Comparison of ENCODE assay signal across 27 cellular contexts in genomic region chr6:34018961-34019606, GRCh38.
"Had no signal": no experiment of that assay in that cellular context is flagged by ENCODE, and none has a peak within 500 bp of the region (broad histone marks: within the 10 kb centered on the region; RNA-seq: fewer than 3 reads in every experiment).

No MANE protein-coding gene starts in this region.

- H3K27ac ChIP-seq: coronary artery, esophagus muscularis mucosa, foreskin keratinocyte, gastroesophageal sphincter, heart right ventricle, neutrophil, parathyroid adenoma, right lobe of liver, suprapubic skin had no signal

- H3K4me1 ChIP-seq: esophagus muscularis mucosa, foreskin keratinocyte, gastroesophageal sphincter, heart right ventricle, parathyroid adenoma, right lobe of liver, suprapubic skin had no signal

- ATAC-seq: foreskin keratinocyte; gastroesophageal sphincter; heart right ventricle; left ventricle myocardium superior; natural killer cell; right lobe of liver; stimulated activated naive CD8-positive, alpha-beta T cell treated with anti-CD3 and anti-CD28 coated beads, Interleukin-15, amount 100 ng/mL, for 72 hours had no signal

- H3K27me3 Mint-ChIP-seq: stimulated activated naive CD8-positive, alpha-beta T cell treated with anti-CD3 and anti-CD28 coated beads, Interleukin-15, amount 100 ng/mL, for 72 hours had no signal

- DNase-seq: dermis blood vessel endothelial cell; effector memory CD4-positive, alpha-beta T cell; foreskin keratinocyte; heart right ventricle; hippocampal formation; left ventricle myocardium superior; natural killer cell; right lobe of liver; small intestine; stimulated activated CD4-positive, alpha-beta T cell treated with anti-CD3 and anti-CD28 coated beads, Interleukin-12 subunit alpha, Interleukin-12 subunit beta, amount 100 ng/mL, for 4 hours; stimulated activated CD4-positive, alpha-beta T cell treated with anti-CD3 and anti-CD28 coated beads, Interleukin-1b, Interleukin-23, amount 100 ng/mL, for 48 hours; stimulated activated CD4-positive, alpha-beta T cell treated with anti-CD3 and anti-CD28 coated beads, Interleukin-4, amount 100 ng/mL, for 1 hour; stimulated activated CD8-positive, alpha-beta memory T cell treated with anti-CD3 and anti-CD28 coated beads, Interleukin-4, amount 100 ng/mL, for 48 hours; stimulated activated naive CD4-positive, alpha-beta T cell; stimulated activated naive CD8-positive, alpha-beta T cell treated with anti-CD3 and anti-CD28 coated beads, Interleukin-15, amount 100 ng/mL, for 72 hours; trophoblast cell had no signal

- H3K4me3 ChIP-seq: coronary artery, esophagus muscularis mucosa, gastroesophageal sphincter, heart right ventricle, lung, right lobe of liver, suprapubic skin had no signal

- H3K9ac ChIP-seq: parathyroid adenoma had no signal

- H3K36me3 ChIP-seq: esophagus muscularis mucosa, gastroesophageal sphincter, heart right ventricle, neutrophil, right lobe of liver, suprapubic skin had no signal

- H3K27ac Mint-ChIP-seq: memory B cell; natural killer cell; progenitor cell of endocrine pancreas; stimulated activated naive CD8-positive, alpha-beta T cell treated with anti-CD3 and anti-CD28 coated beads, Interleukin-15, amount 100 ng/mL, for 72 hours had no signal

- H3K4me1 Mint-ChIP-seq: memory B cell; natural killer cell; stimulated activated naive CD8-positive, alpha-beta T cell treated with anti-CD3 and anti-CD28 coated beads, Interleukin-15, amount 100 ng/mL, for 72 hours had no signal

- H3K4me3 Mint-ChIP-seq: memory B cell; natural killer cell; stimulated activated naive CD8-positive, alpha-beta T cell treated with anti-CD3 and anti-CD28 coated beads, Interleukin-15, amount 100 ng/mL, for 72 hours had no signal

- H3K27me3 ChIP-seq: neutrophil, right lobe of liver had no signal

- H3K36me3 Mint-ChIP-seq: memory B cell, natural killer cell had no signal

- H3K9me3 ChIP-seq: gastroesophageal sphincter, neutrophil, right lobe of liver, suprapubic skin had no signal

- H3K9me3 Mint-ChIP-seq: memory B cell; natural killer cell; stimulated activated naive CD8-positive, alpha-beta T cell treated with anti-CD3 and anti-CD28 coated beads, Interleukin-15, amount 100 ng/mL, for 72 hours had no signal

- FAIRE-seq: endothelial cell of umbilical vein, islet of Langerhans, small intestine had no signal
